In the genomic region with DNA sequence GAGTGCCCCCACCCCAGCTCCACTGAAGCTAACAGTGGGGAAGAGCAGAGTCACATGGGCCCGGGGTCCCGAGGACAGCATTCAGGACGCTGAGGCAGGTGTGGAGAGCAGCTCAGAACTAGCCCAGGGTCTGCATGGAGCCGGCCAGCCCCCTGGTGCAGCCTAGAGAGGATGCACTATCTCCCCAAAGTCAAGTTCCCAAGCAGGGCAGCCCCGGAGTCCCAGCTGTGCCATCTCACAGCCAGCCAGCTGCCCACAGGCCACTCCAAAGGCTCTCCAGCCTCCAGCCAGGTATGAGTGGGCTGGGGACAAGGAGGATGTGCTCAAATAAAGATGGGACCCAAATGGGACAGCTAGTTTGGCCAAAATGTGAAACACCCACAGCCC, we compare ENCODE assay signal across 15 cellular contexts. TPM values are rescaled to one million over a fixed set of nuclear protein-coding genes. Genes with fewer than 3 reads are reported as not detected.
DNase-seq lines count a peak whose midpoint lies in the region; ATAC-seq, FAIRE-seq and TF ChIP-seq lines count a peak whose summit lies in the region.
"Had no signal": no experiment of that assay in that cellular context is flagged by ENCODE, and none has a peak within 500 bp of the region (broad histone marks: within the 10 kb centered on the region; RNA-seq: fewer than 3 reads in every experiment).

No MANE protein-coding gene starts in this region.

- H4K8ac ChIP-seq in IMR-90 (ENCODE audit: low read depth in 2 of 2, low read length in 2 of 2) = no peak overlapping the region; a peak in 2 of 4 replicates

- H3K79me2 ChIP-seq in endothelial cell of umbilical vein (ENCODE audit: control insufficient read depth, insufficient read depth, low read length) = no peaks in the 10 kb centered on the region

- peak overlapping the region in 10 of 11 experiments; percentile 74 to 91 (median 80); a peak in 19 of 22 replicates for H3K27ac ChIP-seq in BLaER1 treated with 17β-estradiol and CSF1 and Interleukin-3, amounts not matched to agents 10 nM and 100 nM
- no peak overlapping the region for H3K27ac ChIP-seq in IMR-90 (ENCODE audit: insufficient read depth, low read length)
- H3K27ac ChIP-seq in endothelial cell of umbilical vein (ENCODE audit: insufficient read depth, low read depth, low read length) = peak overlapping the region; percentile 91
- peak overlapping the region; percentile 53 to 77 (median 75) for H3K27ac ChIP-seq in sigmoid colon
- no peak overlapping the region for H3K27ac ChIP-seq in body of pancreas

- H3K9ac ChIP-seq in BLaER1 treated with 17β-estradiol and CSF1 and Interleukin-3, amounts not matched to agents 10 nM and 100 nM = peak overlapping the region; percentile 51 to 82 (median 73); a peak in 17 of 22 replicates
- H3K9ac ChIP-seq in IMR-90 (ENCODE audit: low read depth, low read length) (no peak overlapping the region), endothelial cell of umbilical vein (replicated peaks; ENCODE audit: extremely low read depth, insufficient read depth, low read length) (no peak overlapping the region)

- H2AK5ac ChIP-seq in IMR-90 (ENCODE audit: low read depth, low read length) = peak overlapping the region; percentile 98

- peak overlapping the region; percentile 91 for H3K4ac ChIP-seq in IMR-90 (ENCODE audit: low read depth, low read length)

- no peak for TF ChIP-seq RAD21 in IMR-90 (IDR thresholded peaks at IDR 0.05; ENCODE audit: low read length)

- H2BK20ac ChIP-seq in IMR-90 (ENCODE audit: low read depth, low read length) = peak overlapping the region; percentile 91

- H2AFZ ChIP-seq in IMR-90 (replicated peaks; ENCODE audit: low read length, poor library complexity) (no peak overlapping the region), endothelial cell of umbilical vein (ENCODE audit: low read depth, low read length) (no peak overlapping the region)

- H3K79me1 ChIP-seq in IMR-90 (ENCODE audit: low read depth in 1 of 2, low read length in 2 of 2) = peaks cover 0 to 8% of the 10 kb centered on the region in 2 experiments; a peak in 2 of 4 replicates

- no peak overlapping the region for H3K23ac ChIP-seq in IMR-90 (ENCODE audit: low read depth, low read length)

- H3K4me1 ChIP-seq in BLaER1 treated with 17β-estradiol and CSF1 and Interleukin-3, amounts not matched to agents 10 nM and 100 nM = peaks cover 91 to 100% (median 99%) of the 10 kb centered on the region in 10 experiments
- peaks cover 16% of the 10 kb centered on the region for H3K4me1 ChIP-seq in IMR-90 (ENCODE audit: control insufficient read depth, insufficient read depth, low read length)
- peaks cover 47% of the 10 kb centered on the region for H3K4me1 ChIP-seq in endothelial cell of umbilical vein (ENCODE audit: control insufficient read depth, extremely low read depth, insufficient read depth, low read length)
- H3K4me1 ChIP-seq in sigmoid colon = peaks cover 0 to 29% (median 22%) of the 10 kb centered on the region in 4 donors
- peaks cover 4% of the 10 kb centered on the region for H3K4me1 ChIP-seq in body of pancreas

- H2BK120ac ChIP-seq in IMR-90 (ENCODE audit: low read depth, low read length) = peak overlapping the region; percentile 71; the same call in 1 of the 2 replicates

- DNase-seq in IMR-90 (no peak), endothelial cell of umbilical vein (ENCODE audit: low read depth, low spot score) (no peak), sigmoid colon (no peak), HPDE6-E6E7 (ENCODE audit: extremely low spot score) (no peak), NCI-H2081 treated with DMSO at 0.1 percent for 48 hours (lab: John Stamatoyannopoulos, UW) (no peak), body of pancreas (no peak)
- DNase-seq: activated B cell treated with CpG ODN at 0.5 μM for 24 hours; activated T-cell treated with anti-CD3 and anti-CD28 coated beads, Interleukin-2, amount 50 U/mL, for 48 hours; amygdala; ovary; PC-3; spleen had no signal

- H4K20me1 ChIP-seq in BLaER1 treated with 17β-estradiol and CSF1 and Interleukin-3, amounts not matched to agents 10 nM and 100 nM = peaks cover 0 to 92% (median 64%) of the 10 kb centered on the region in 11 experiments; a peak in 16 of 22 replicates
- peaks cover 2% of the 10 kb centered on the region for H4K20me1 ChIP-seq in IMR-90 (ENCODE audit: insufficient read depth, low read length)
- H4K20me1 ChIP-seq in endothelial cell of umbilical vein (replicated peaks; ENCODE audit: control insufficient read depth, extremely low read depth, insufficient read depth, low read length) = no peaks in the 10 kb centered on the region

- H3K14ac ChIP-seq in IMR-90 (replicated peaks; ENCODE audit: low read depth, low read length) = no peak overlapping the region

- WGBS in IMR-90 (ENCODE audit: extremely low coverage in 2 of 2, insufficient read length in 1 of 2), 2 experiments = 89% methylated on average over 3 of the region's 5 CpGs; no CpG with 5 or more reads in 1 of the 2 experiments
- 91 to 93% methylated on average over 5 of the region's 5 CpGs for WGBS in sigmoid colon, 2 donors
- WGBS in body of pancreas, 2 donors = 77% methylated on average over 5 of the region's 5 CpGs; no CpG with 5 or more reads in 1 of the 2 donors

- TF ChIP-seq EP300 in sigmoid colon (IDR thresholded peaks at IDR 0.05) = no peak

- peaks cover 0 to 76% (median 66%) of the 10 kb centered on the region in 11 experiments; a peak in 19 of 22 replicates for H3K36me3 ChIP-seq in BLaER1 treated with 17β-estradiol and CSF1 and Interleukin-3, amounts not matched to agents 10 nM and 100 nM
- H3K36me3 ChIP-seq in IMR-90 (ENCODE audit: control insufficient read depth, insufficient read depth, low read length) = peaks cover 35% of the 10 kb centered on the region
- no peaks in the 10 kb centered on the region for H3K36me3 ChIP-seq in endothelial cell of umbilical vein (ENCODE audit: control insufficient read depth in 2 of 2, extremely low read depth in 1 of 2, insufficient read depth in 2 of 2, low read length in 2 of 2)
- peaks cover 0 to 26% (median 4%) of the 10 kb centered on the region in 4 donors for H3K36me3 ChIP-seq in sigmoid colon
- no peaks in the 10 kb centered on the region for H3K36me3 ChIP-seq in body of pancreas (replicated peaks in 1 of 2; ENCODE audit: insufficient read depth in 1 of 2, low read depth in 2 of 2)
- H3K36me3 ChIP-seq: ovary had no signal

- H3K4me3 ChIP-seq in BLaER1 treated with 17β-estradiol and CSF1 and Interleukin-3, amounts not matched to agents 10 nM and 100 nM = 0 out of 20 replicates have a peak overlapping the region, but pooled peaks of 3 of the 10 experiments have one; percentile 6 to 41 (median 18)
- H3K4me3 ChIP-seq in IMR-90 (ENCODE audit: insufficient read depth, low read depth, low read length) = no peak overlapping the region
- no peak overlapping the region for H3K4me3 ChIP-seq in endothelial cell of umbilical vein (replicated peaks in 1 of 3; ENCODE audit: insufficient read depth in 1 of 3, low read depth in 1 of 3, low read length in 3 of 3)
- H3K4me3 ChIP-seq in sigmoid colon = no peak overlapping the region
- no peak overlapping the region for H3K4me3 ChIP-seq in body of pancreas
- H3K4me3 ChIP-seq: ovary, spleen, suprapubic skin had no signal

- in situ Hi-C loops in IMR-90 (cut with MboI; ENCODE audit: low sequenced_read_pairs) = loop anchor here (10.0 kb wide), 1 partner anchor 109 kb away; no protein-coding TSS in a partner anchor

- no peak overlapping the region for H3K56ac ChIP-seq in IMR-90 (ENCODE audit: extremely low read depth, insufficient read depth, low read length)

- H4K91ac ChIP-seq in IMR-90 (ENCODE audit: insufficient read depth, low read depth, low read length) = peak overlapping the region; percentile 67; the same call in 1 of the 2 replicates

- intact Hi-C loops in IMR-90 (cut with micrococcal nuclease) = loop anchor here (5.0 to 10.0 kb wide), 2 partner anchors 226 to 409 kb away; partner anchors contain the start of gene ERCC3
- intact Hi-C loops in endothelial cell of umbilical vein (cut with micrococcal nuclease) = loop anchor here (2.0 to 10.0 kb wide), 5 partner anchors 21 to 321 kb away; partner anchors contain the start of genes BIN1, ERCC3 and MAP3K2
- intact Hi-C loops in sigmoid colon (cut with DNase I) = loop anchor here (2.0 to 10.0 kb wide), 3 partner anchors 41 to 339 kb away; partner anchors contain the start of gene BIN1
- intact Hi-C loops in body of pancreas (cut with DNase I) = no loop called here

- no peak for TF ChIP-seq CTCF in IMR-90 (conservative IDR thresholded peaks at IDR 0.05; ENCODE audit: low read depth, low read length)
- TF ChIP-seq CTCF in endothelial cell of umbilical vein (IDR thresholded peaks at IDR 0.05; ENCODE audit: extremely low read depth in 1 of 2, insufficient read depth in 1 of 2, low read depth in 1 of 2, low read length in 2 of 2) = no peak
- TF ChIP-seq CTCF in sigmoid colon (IDR thresholded peaks at IDR 0.05) = no peak
- TF ChIP-seq CTCF in body of pancreas (IDR thresholded peaks at IDR 0.05) = no peak

- CTCF ChIA-PET in IMR-90 (lab: Yijun Ruan, JAX) = no interaction called here
- CTCF ChIA-PET in endothelial cell of umbilical vein (lab: Charles Lee) = no interaction called here

- no peak for ATAC-seq in IMR-90 (ENCODE audit: low read depth)
- ATAC-seq in GM18517 (IDR thresholded peaks at IDR 0.05; ENCODE audit: unreplicated experiment) = no peak
- ATAC-seq in body of pancreas = no peak

- no peak for TF ChIP-seq POLR2A in IMR-90 (IDR thresholded peaks at IDR 0.05; ENCODE audit: low read depth, low read length)
- no peak for TF ChIP-seq POLR2A in endothelial cell of umbilical vein (IDR thresholded peaks at IDR 0.05; ENCODE audit: low read depth, low read length)
- TF ChIP-seq POLR2A in sigmoid colon (IDR thresholded peaks at IDR 0.05) = no peak
- TF ChIP-seq POLR2A in body of pancreas (IDR thresholded peaks at IDR 0.05) = no peak

- H3K4me2 ChIP-seq in BLaER1 treated with 17β-estradiol and CSF1 and Interleukin-3, amounts not matched to agents 10 nM and 100 nM = peak overlapping the region; percentile 80 to 98 (median 96)
- no peak overlapping the region for H3K4me2 ChIP-seq in IMR-90 (ENCODE audit: low read depth, low read length)
- H3K4me2 ChIP-seq in endothelial cell of umbilical vein (ENCODE audit: insufficient read depth, low read length) = no peak overlapping the region

- H4K5ac ChIP-seq in IMR-90 (ENCODE audit: low read depth, low read length) = no peak overlapping the region; the same call in 1 of the 2 replicates

- H3K27me3 ChIP-seq in BLaER1 treated with 17β-estradiol and CSF1 and Interleukin-3, amounts not matched to agents 10 nM and 100 nM = no peaks in the 10 kb centered on the region
- H3K27me3 ChIP-seq in IMR-90 (ENCODE audit: control insufficient read depth, insufficient read depth, low read length) (no peaks in the 10 kb centered on the region), endothelial cell of umbilical vein (ENCODE audit: control insufficient read depth in 2 of 2, insufficient read depth in 2 of 2, low read length in 2 of 2) (no peaks in the 10 kb centered on the region), sigmoid colon (no peaks in the 10 kb centered on the region), body of pancreas (no peaks in the 10 kb centered on the region)
- H3K27me3 ChIP-seq: ovary, spleen, suprapubic skin had no signal

- no peak overlapping the region for H2AK9ac ChIP-seq in IMR-90 (replicated peaks; ENCODE audit: low read depth, low read length, poor library complexity)

- H2BK5ac ChIP-seq in IMR-90 (ENCODE audit: low read depth, low read length, poor library complexity, severe bottlenecking) = no peak overlapping the region

- no peak for FAIRE-seq in endothelial cell of umbilical vein (lab: Jason Lieb, UNC)

- H3K9me3 ChIP-seq in BLaER1 treated with 17β-estradiol and CSF1 and Interleukin-3, amounts not matched to agents 10 nM and 100 nM (replicated peaks in 1 of 11) = no peaks in the 10 kb centered on the region
- H3K9me3 ChIP-seq in IMR-90 (ENCODE audit: control insufficient read depth, insufficient read depth, low read length) = no peaks in the 10 kb centered on the region
- H3K9me3 ChIP-seq in endothelial cell of umbilical vein (replicated peaks; ENCODE audit: control insufficient read depth, insufficient read depth, low read length) = no peaks in the 10 kb centered on the region
- no peaks in the 10 kb centered on the region for H3K9me3 ChIP-seq in sigmoid colon
- H3K9me3 ChIP-seq in body of pancreas = no peaks in the 10 kb centered on the region
- H3K9me3 ChIP-seq: ovary, spleen, suprapubic skin had no signal

- peak overlapping the region; percentile 51; the same call in 2 of the 3 replicates for H2BK15ac ChIP-seq in IMR-90 (ENCODE audit: low read depth, low read length)

- dilution Hi-C loops in IMR-90 (cut with HindIII; ENCODE audit: low sequenced_read_pairs, unreplicated experiment) = no loop called here
- dilution Hi-C loops in endothelial cell of umbilical vein (cut with MboI; ENCODE audit: extremely low pct_ligation_motif_present, low sequenced_read_pairs) = no loop called here

- POLR2A ChIA-PET in IMR-90 (lab: Charles Lee; ENCODE audit: unreplicated experiment) (no interaction called here), endothelial cell of umbilical vein (lab: Charles Lee) (interaction anchor here (1.3 kb wide), 1 partner anchor 41 kb away, joined by 3 read pairs; the partner anchor contains the start of gene BIN1)

- no peak overlapping the region for H3K18ac ChIP-seq in IMR-90 (ENCODE audit: low read depth, low read length)

- H3K9me1 ChIP-seq in IMR-90 (ENCODE audit: insufficient read depth, low read length) (peaks cover 12% of the 10 kb centered on the region), endothelial cell of umbilical vein (replicated peaks; ENCODE audit: control insufficient read depth, extremely low read depth, insufficient read depth, low read length) (no peaks in the 10 kb centered on the region)

- BruUV-seq in IMR-90 (replicated peaks; lab: Mats Ljungman, UMichigan) (no TSS peak), endothelial cell of umbilical vein (replicated peaks; lab: Mats Ljungman, UMichigan) (no TSS peak)

RNA-seq across cellular contexts. Expression of gene BIN1, which starts 41.0 kb away (rescaled TPM):
- total RNA-seq in IMR-90 (2012; rRNA removed) (18.1 and 19.7 TPM in 2 replicates), endothelial cell of umbilical vein (36.9 and 41.1 TPM in 2 replicates), sigmoid colon (10 to 100 TPM; 36.1 to 57.9 (median 43.2) TPM), body of pancreas (10 to 100 TPM; 24.4 to 43.5 TPM)
- polyA plus RNA-seq in IMR-90 (2012; rRNA removed) (25.7 and 26.4 TPM in 2 replicates), endothelial cell of umbilical vein (25.8 and 26.3 TPM in 2 replicates), sigmoid colon (10 to 100 TPM; 20.3 to 52.9 (median 34.8) TPM)
- polyA plus RNA-seq in IMR-90 (2012; cell fraction: cytosol; rRNA removed) = 18.6 and 33.9 TPM in 2 replicates
- polyA plus RNA-seq in IMR-90 (2012; cell fraction: nucleus; rRNA removed; ENCODE audit: low replicate concordance) = 48.9 and 50.9 TPM in 2 replicates
- polyA plus RNA-seq in endothelial cell of umbilical vein (2011; cell fraction: cytosol; rRNA removed) = 28.8 and 33.3 TPM in 2 replicates
- 44.9 and 47.0 TPM in 2 replicates for polyA plus RNA-seq in endothelial cell of umbilical vein (2011; cell fraction: nucleus; rRNA removed)
- polyA plus RNA-seq in endothelial cell of umbilical vein (2012) = 44.5 and 73.2 TPM in 2 replicates
- polyA minus RNA-seq in endothelial cell of umbilical vein = 13.8 and 26.5 TPM in 2 replicates
- polyA minus RNA-seq in endothelial cell of umbilical vein (2011; cell fraction: cytosol; rRNA and poly(A)+ RNA removed) = 20.5 TPM
- 8.6 and 18.5 TPM in 2 replicates for polyA minus RNA-seq in endothelial cell of umbilical vein (2011; cell fraction: nucleus; rRNA and poly(A)+ RNA removed)

Comparison
In these comparisons a context has a peak if more than half of its experiments do, and no peak if none do; other contexts are left out.
1. H3K27ac ChIP-seq: peak in BLaER1 treated with 17β-estradiol and CSF1 and Interleukin-3, amounts not matched to agents 10 nM and 100 nM (10 of 11), endothelial cell of umbilical vein (single experiment) and sigmoid colon (4 of 4); none in IMR-90 (single experiment) and body of pancreas (0 of 4).
2. H3K4me2 ChIP-seq: peak in BLaER1 treated with 17β-estradiol and CSF1 and Interleukin-3, amounts not matched to agents 10 nM and 100 nM (11 of 11); none in IMR-90 (single experiment) and endothelial cell of umbilical vein (single experiment).
3. H3K9ac ChIP-seq: peak in BLaER1 treated with 17β-estradiol and CSF1 and Interleukin-3, amounts not matched to agents 10 nM and 100 nM (11 of 11); none in IMR-90 (single experiment) and endothelial cell of umbilical vein (single experiment).